ENCODE assay signal across 18 cellular contexts in genomic region chr17:47252209-47252608, GRCh38. TPM values are rescaled to one million over a fixed set of nuclear protein-coding genes. Genes with fewer than 3 reads are reported as not detected.
DNase-seq lines count a peak whose midpoint lies in the region; TF ChIP-seq lines count a peak whose summit lies in the region.
"Had no signal": no experiment of that assay in that cellular context is flagged by ENCODE, and none has a peak within 500 bp of the region (broad histone marks: within the 10 kb centered on the region; RNA-seq: fewer than 3 reads in every experiment).

No MANE protein-coding gene starts in this region.

- H3K27me3 Mint-ChIP-seq in endodermal cell (ENCODE audit: insufficient read depth) (peaks cover 38% of the 10 kb centered on the region), nephron (ENCODE audit: low read depth) (peaks cover 58% of the 10 kb centered on the region)

- H3K9me3 Mint-ChIP-seq in endodermal cell (no peaks in the 10 kb centered on the region), nephron (no peaks in the 10 kb centered on the region)
- H3K9me3 Mint-ChIP-seq: activated naive CD8-positive, alpha-beta T cell treated with anti-CD3 and anti-CD28 coated beads, Interleukin-2, amount 10 ng/mL, durations not matched to agents 7 days and 5 days had no signal

- 89% methylated on average over 1 of the region's 1 CpG; no CpG with 5 or more reads in 1 of the 2 experiments for WGBS in endodermal cell (ENCODE audit: insufficient coverage in 1 of 2, insufficient read length in 1 of 2), 2 experiments

- TF ChIP-seq CTCF in endodermal cell (conservative IDR thresholded peaks at IDR 0.05) (no peak), nephron (IDR thresholded peaks at IDR 0.05; ENCODE audit: unreplicated experiment in 3 of 3) (no peak), tibial artery (IDR thresholded peaks at IDR 0.05) (no peak)

- no peaks in the 10 kb centered on the region for H3K36me3 ChIP-seq in endodermal cell (ENCODE audit: control insufficient read depth, insufficient read depth, low read length)
- H3K36me3 ChIP-seq in tibial artery = no peaks in the 10 kb centered on the region
- H3K36me3 ChIP-seq: BE2C, lower lobe of right lung, Peyer's patch, thoracic aorta had no signal

- H3K36me3 Mint-ChIP-seq in endodermal cell (ENCODE audit: low read depth) (no peaks in the 10 kb centered on the region), nephron (ENCODE audit: low read depth) (no peaks in the 10 kb centered on the region)
- H3K36me3 Mint-ChIP-seq: activated naive CD8-positive, alpha-beta T cell treated with anti-CD3 and anti-CD28 coated beads, Interleukin-2, amount 10 ng/mL, durations not matched to agents 7 days and 5 days had no signal

- H3K27me3 ChIP-seq in endodermal cell (ENCODE audit: control insufficient read depth, insufficient read depth, low read length, poor library complexity, severe bottlenecking) (peaks cover 29% of the 10 kb centered on the region), tibial artery (no peaks in the 10 kb centered on the region)
- H3K27me3 ChIP-seq: Peyer's patch had no signal

- H3K4me3 Mint-ChIP-seq in endodermal cell (no peak overlapping the region), nephron (peak overlapping the region; percentile 64 to 80 (median 66))

- H3K4me3 ChIP-seq in endodermal cell (ENCODE audit: low read length) = no peak overlapping the region
- H3K4me3 ChIP-seq in tibial artery = no peak overlapping the region
- H3K4me3 ChIP-seq: lower lobe of right lung, Peyer's patch, thoracic aorta had no signal

- no peak overlapping the region for H3K27ac Mint-ChIP-seq in endodermal cell
- H3K27ac Mint-ChIP-seq in nephron = no peak overlapping the region
- H3K27ac Mint-ChIP-seq: activated naive CD8-positive, alpha-beta T cell treated with anti-CD3 and anti-CD28 coated beads, Interleukin-2, amount 10 ng/mL, durations not matched to agents 7 days and 5 days had no signal

- peak; percentile 35 for DNase-seq in Caki2 (ENCODE audit: low read depth)
- peak; percentile 49 for DNase-seq in HuH-7.5 (ENCODE audit: low spot score)
- peak; percentile 56 for DNase-seq in endodermal cell
- DNase-seq in anterior cingulate cortex (lab: John Stamatoyannopoulos, UW) = no peak
- no peak for DNase-seq in tibial artery
- DNase-seq in activated gamma-delta T cell (lab: John Stamatoyannopoulos, UW) = no peak
- DNase-seq in ecto neural progenitor cell (ENCODE audit: low spot score) = no peak
- DNase-seq: activated CD8-positive, alpha-beta memory T cell treated with anti-CD3 and anti-CD28 coated beads, Interleukin-2, amount 50 U/mL, for 48 hours; activated naive CD8-positive, alpha-beta T cell treated with anti-CD3 and anti-CD28 coated beads, Interleukin-2, amount 10 ng/mL, durations not matched to agents 7 days and 5 days; BE2C; cerebellar nuclear complex; lower lobe of right lung; nucleus accumbens; stimulated activated CD4-positive, alpha-beta T cell treated with anti-CD3 and anti-CD28 coated beads, Interleukin-2, amount 100 ng/mL, for 48 hours; stimulated activated CD8-positive, alpha-beta memory T cell treated with anti-CD3 and anti-CD28 coated beads, Interleukin-4, amount 100 ng/mL, for 48 hours had no signal

- H3K4me1 Mint-ChIP-seq in endodermal cell (peaks cover 21% of the 10 kb centered on the region), nephron (peaks cover 8% of the 10 kb centered on the region)

- no peaks in the 10 kb centered on the region for H3K9me3 ChIP-seq in endodermal cell (ENCODE audit: control insufficient read depth, low read length)
- H3K9me3 ChIP-seq in tibial artery = no peaks in the 10 kb centered on the region
- H3K9me3 ChIP-seq: BE2C, lower lobe of right lung, Peyer's patch, thoracic aorta had no signal

- intact Hi-C loops in tibial artery (cut with DNase I; ENCODE audit: low total_unique reads) = no loop called here

- H3K9ac ChIP-seq in endodermal cell (ENCODE audit: extremely low read depth, low read length, poor library complexity, severe bottlenecking) = no peak overlapping the region

- in situ Hi-C loops in Caki2 (cut with HindIII; ENCODE audit: low pct_unique_long_range_greater_than_20kb, low sequenced_read_pairs) = no loop called here

- H3K4me1 ChIP-seq in endodermal cell (ENCODE audit: control insufficient read depth, insufficient read depth, low read length) (no peaks in the 10 kb centered on the region), tibial artery (peaks cover 0 to 35% (median 24%) of the 10 kb centered on the region in 4 donors)

- H3K27ac ChIP-seq in endodermal cell (ENCODE audit: low read depth, low read length) (no peak overlapping the region), tibial artery (no peak overlapping the region)
- H3K27ac ChIP-seq: lower lobe of right lung, Peyer's patch had no signal

RNA-seq across cellular contexts. Expression of gene ITGB3, which starts 1.4 kb away (rescaled TPM):
- total RNA-seq in Caki2 (2014; rRNA removed; shearing (Covaris generic); ENCODE audit: low replicate concordance) = 138 TPM in 2 replicates
- total RNA-seq in endodermal cell = under 1 TPM; 0.51 to 0.73 TPM
- polyA plus RNA-seq in endodermal cell (2013, experiment 1 of 2) = 0.18 TPM
- polyA plus RNA-seq in endodermal cell (2013, experiment 2 of 2) = 0.33 TPM

RNA-seq across cellular contexts. Expression of gene MYL4, which starts 43.1 kb away (rescaled TPM):
- total RNA-seq in Caki2 (2014; rRNA removed; shearing (Covaris generic); ENCODE audit: low replicate concordance) = not detected in 2 replicates
- 10 to 100 TPM; 15.5 to 20.0 TPM for total RNA-seq in endodermal cell
- polyA plus RNA-seq in endodermal cell (2013, experiment 1 of 2) = 26.9 TPM
- polyA plus RNA-seq in endodermal cell (2013, experiment 2 of 2) = 27.9 TPM
- total RNA-seq: activated naive CD8-positive, alpha-beta T cell treated with anti-CD3 and anti-CD28 coated beads, Interleukin-2, amount 10 ng/mL, durations not matched to agents 7 days and 5 days; thoracic aorta had no signal

Comparison
In these comparisons a context has a peak if more than half of its experiments do, and no peak if none do; other contexts are left out.
1. DNase-seq: peak in Caki2 (single experiment), HuH-7.5 (single experiment) and endodermal cell (single experiment); none in anterior cingulate cortex (0 of 58), tibial artery (0 of 2), activated gamma-delta T cell (single experiment) and ecto neural progenitor cell (single experiment).
2. RNA of gene ITGB3, which starts 1.4 kb away (total RNA-seq): 138 TPM in Caki2; 0.51 to 0.73 TPM in endodermal cell; every median in the first group is over 10 times any median in the second.
3. RNA of gene MYL4, which starts 43.1 kb away (total RNA-seq): 15.5 to 20.0 TPM in endodermal cell; not detected in Caki2; every median in the first group is over 10 times any median in the second.